Comparison of ENCODE assay signal across 18 cellular contexts in the genomic region with DNA sequence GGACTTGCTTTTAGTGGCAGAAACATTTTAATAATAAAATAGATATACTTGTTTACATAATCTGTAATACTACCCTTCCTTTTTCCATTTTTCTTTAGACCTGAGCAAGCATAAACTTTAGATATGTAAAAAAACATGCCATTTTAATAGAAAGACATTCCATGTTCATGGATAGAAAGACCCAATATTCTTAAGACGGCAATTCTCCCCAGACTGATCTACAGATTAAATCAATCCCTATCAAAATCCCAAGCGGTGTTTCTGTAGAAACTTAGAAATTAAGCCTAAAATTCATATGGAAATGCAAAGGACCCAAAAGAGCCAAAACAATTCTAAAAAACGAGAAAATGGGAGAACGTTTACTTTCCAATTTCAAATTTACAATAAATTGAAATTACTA. TPM values are rescaled to one million over a fixed set of nuclear protein-coding genes. Genes with fewer than 3 reads are reported as not detected.
A peak's percentile ranks its signal among the peaks of the same experiment; 100 is the strongest.
DNase-seq lines count a peak whose midpoint lies in the region; ATAC-seq, FAIRE-seq and TF ChIP-seq lines count a peak whose summit lies in the region.
"Had no signal": no experiment of that assay in that cellular context is flagged by ENCODE, and none has a peak within 500 bp of the region (broad histone marks: within the 10 kb centered on the region; RNA-seq: fewer than 3 reads in every experiment).

No MANE protein-coding gene starts in this region.

- peaks cover 0 to 24% (median 4%) of the 10 kb centered on the region in 11 experiments; a peak in 6 of 22 replicates for H3K9me3 ChIP-seq in BLaER1 treated with 17β-estradiol and CSF1 and Interleukin-3, amounts not matched to agents 10 nM and 100 nM (replicated peaks in 1 of 11)
- H3K9me3 ChIP-seq in GM12878 (replicated peaks; ENCODE audit: control insufficient read depth, insufficient read depth, low read length): peaks cover 17% of the 10 kb centered on the region

- RAD21 ChIA-PET in GM12878 (lab: Charles Lee; ENCODE audit: unreplicated experiment): no interaction called here

- 99% methylated on average over 4 of the region's 4 CpGs for WGBS in GM12878 (ENCODE audit: insufficient coverage, insufficient replicate concordance, low lambda C conversion rate, missing lambda C conversion rate)

- peak overlapping the region in 10 of 11 experiments; percentile 28 to 92 (median 76); a peak in 18 of 22 replicates for H3K4me2 ChIP-seq in BLaER1 treated with 17β-estradiol and CSF1 and Interleukin-3, amounts not matched to agents 10 nM and 100 nM
- no peak overlapping the region for H3K4me2 ChIP-seq in GM12878 (ENCODE audit: control insufficient read depth, insufficient read depth)
- H3K4me2 ChIP-seq: KMS-11 had no signal

- DNase-seq in activated T-cell treated with anti-CD3 and anti-CD28 coated beads, Interleukin-2, amount 50 U/mL, for 72 hours: no peak
- DNase-seq in activated T-cell treated with anti-CD3 and anti-CD28 coated beads, Interleukin-2, amount 50 U/mL, for 4 hours: no peak
- DNase-seq in GM12878 (ENCODE audit: low read depth, low spot score) (no peak), nephron progenitor cell (no peak), immature natural killer cell (no peak), D721Med (ENCODE audit: insufficient read length, low spot score) (no peak), globus pallidus (ENCODE audit: low spot score) (no peak)
- DNase-seq: CD8-positive, alpha-beta memory T cell; DND-41; HFFc6; NCI-H1417 treated with DMSO at 0.1 percent for 48 hours; NCI-H187 treated with DMSO at 0.1 percent for 48 hours; NCI-H226; NCI-H524; PC-3 had no signal

- no peak overlapping the region for H3K4me3 Mint-ChIP-seq in activated T-cell treated with anti-CD3 and anti-CD28 coated beads, Interleukin-2, amount 50 U/mL, for 72 hours
- H3K4me3 Mint-ChIP-seq in activated T-cell treated with anti-CD3 and anti-CD28 coated beads, Interleukin-2, amount 50 U/mL, for 4 hours: no peak overlapping the region
- H3K4me3 Mint-ChIP-seq in nephron progenitor cell (no peak overlapping the region), immature natural killer cell (no peak overlapping the region)
- H3K4me3 Mint-ChIP-seq: CD8-positive, alpha-beta memory T cell; HFFc6 had no signal

- CTCF ChIA-PET in GM12878 (lab: Yijun Ruan, JAX): interaction anchor here (1.1 to 4.2 kb wide), 2 partner anchors 12 to 54 kb away, joined by 3 to 50 read pairs; partner anchors contain the start of gene MRPS25

- H3K4me1 ChIP-seq in BLaER1 treated with 17β-estradiol and CSF1 and Interleukin-3, amounts not matched to agents 10 nM and 100 nM: peaks cover 58 to 73% (median 71%) of the 10 kb centered on the region in 10 experiments
- peaks cover 46% of the 10 kb centered on the region for H3K4me1 ChIP-seq in GM12878 (ENCODE audit: control insufficient read depth, insufficient read depth, low read length)

- peaks cover 52 to 99% (median 92%) of the 10 kb centered on the region in 11 experiments; a peak in 21 of 22 replicates for H4K20me1 ChIP-seq in BLaER1 treated with 17β-estradiol and CSF1 and Interleukin-3, amounts not matched to agents 10 nM and 100 nM
- no peaks in the 10 kb centered on the region for H4K20me1 ChIP-seq in GM12878 (ENCODE audit: control insufficient read depth, insufficient read depth)

- TF ChIP-seq CTCF in GM12878 (IDR thresholded peaks at IDR 0.05 in 2 of 3, conservative IDR thresholded peaks at IDR 0.05 in 1 of 3; ENCODE audit: control insufficient read depth in 2 of 3, extremely low read depth in 1 of 3, insufficient read depth in 1 of 3, low read depth in 3 of 3, low read length in 3 of 3): no peak
- no peak for TF ChIP-seq CTCF in nephron progenitor cell (IDR thresholded peaks at IDR 0.05)
- TF ChIP-seq CTCF in D721Med (IDR thresholded peaks at IDR 0.05; ENCODE audit: insufficient read depth, missing control alignments): no peak

- peaks cover 67 to 95% (median 82%) of the 10 kb centered on the region in 11 experiments for H3K36me3 ChIP-seq in BLaER1 treated with 17β-estradiol and CSF1 and Interleukin-3, amounts not matched to agents 10 nM and 100 nM
- H3K36me3 ChIP-seq in GM12878 (ENCODE audit: control insufficient read depth in 2 of 2, insufficient read depth in 2 of 2, low read length in 1 of 2): peaks cover 26 to 33% of the 10 kb centered on the region in 2 experiments

- TF ChIP-seq EP300 in GM12878 (IDR thresholded peaks at IDR 0.05; ENCODE audit: borderline replicate concordance in 1 of 2, control insufficient read depth in 1 of 2, low read depth in 2 of 2, low read length in 2 of 2): no peak

- no TSS peak for BruUV-seq in GM12878 (replicated peaks; lab: Mats Ljungman, UMichigan)

- peaks cover 39% of the 10 kb centered on the region for H3K79me2 ChIP-seq in GM12878 (ENCODE audit: control insufficient read depth, insufficient read depth, low read length)

- no peak overlapping the region for H3K4me3 ChIP-seq in BLaER1 treated with 17β-estradiol and CSF1 and Interleukin-3, amounts not matched to agents 10 nM and 100 nM
- no peak overlapping the region for H3K4me3 ChIP-seq in GM12878

- H2AFZ ChIP-seq in GM12878 (ENCODE audit: control insufficient read depth, low read depth, low read length): no peak overlapping the region

- no peaks in the 10 kb centered on the region for H3K27me3 Mint-ChIP-seq in activated T-cell treated with anti-CD3 and anti-CD28 coated beads, Interleukin-2, amount 50 U/mL, for 72 hours (ENCODE audit: low read depth)
- H3K27me3 Mint-ChIP-seq in activated T-cell treated with anti-CD3 and anti-CD28 coated beads, Interleukin-2, amount 50 U/mL, for 4 hours (ENCODE audit: low read depth): no peaks in the 10 kb centered on the region
- H3K27me3 Mint-ChIP-seq in nephron progenitor cell (ENCODE audit: low read depth, poor library complexity): no peaks in the 10 kb centered on the region
- peaks cover 0 to 7% (median 6%) of the 10 kb centered on the region in 3 donors for H3K27me3 Mint-ChIP-seq in immature natural killer cell (ENCODE audit: low read depth in 3 of 3)

- peaks cover 5 to 20% of the 10 kb centered on the region in 2 donors for H3K36me3 Mint-ChIP-seq in activated T-cell treated with anti-CD3 and anti-CD28 coated beads, Interleukin-2, amount 50 U/mL, for 72 hours (ENCODE audit: insufficient read depth in 2 of 2)
- peaks cover 46% of the 10 kb centered on the region for H3K36me3 Mint-ChIP-seq in activated T-cell treated with anti-CD3 and anti-CD28 coated beads, Interleukin-2, amount 50 U/mL, for 4 hours (ENCODE audit: insufficient read depth)
- peaks cover 62% of the 10 kb centered on the region for H3K36me3 Mint-ChIP-seq in nephron progenitor cell (ENCODE audit: low read depth)
- peaks cover 3 to 12% (median 12%) of the 10 kb centered on the region in 3 donors for H3K36me3 Mint-ChIP-seq in immature natural killer cell

- peaks cover 66% of the 10 kb centered on the region for H3K4me1 Mint-ChIP-seq in activated T-cell treated with anti-CD3 and anti-CD28 coated beads, Interleukin-2, amount 50 U/mL, for 72 hours (ENCODE audit: low read depth)
- peaks cover 43% of the 10 kb centered on the region for H3K4me1 Mint-ChIP-seq in activated T-cell treated with anti-CD3 and anti-CD28 coated beads, Interleukin-2, amount 50 U/mL, for 4 hours (ENCODE audit: low read depth)
- no peaks in the 10 kb centered on the region for H3K4me1 Mint-ChIP-seq in nephron progenitor cell
- peaks cover 36 to 55% of the 10 kb centered on the region in 2 donors for H3K4me1 Mint-ChIP-seq in immature natural killer cell

- SMC1A ChIA-PET in GM12878 (lab: Charles Lee; ENCODE audit: uncharacterized antibody, unreplicated experiment): interaction anchor here (1.6 kb wide), 1 partner anchor 12 kb away, joined by 5 read pairs; the partner anchor contains the start of gene MRPS25

- POLR2A ChIA-PET in GM12878 (lab: Charles Lee): interaction anchor here (1.0 kb wide), 1 partner anchor 105 kb away, joined by 3 read pairs; no protein-coding TSS in a partner anchor

- H3K9ac ChIP-seq in BLaER1 treated with 17β-estradiol and CSF1 and Interleukin-3, amounts not matched to agents 10 nM and 100 nM: peak overlapping the region in 6 of 11 experiments; percentile 5 to 64 (median 53); a peak in 6 of 22 replicates
- no peak overlapping the region for H3K9ac ChIP-seq in GM12878 (ENCODE audit: control insufficient read depth, insufficient read depth, low read length)
- H3K9ac ChIP-seq: KMS-11 had no signal

- ATAC-seq in activated T-cell treated with anti-CD3 and anti-CD28 coated beads, Interleukin-2, amount 50 U/mL, for 72 hours (replicated peaks in 1 of 2): no peak
- ATAC-seq in activated T-cell treated with anti-CD3 and anti-CD28 coated beads, Interleukin-2, amount 50 U/mL, for 4 hours: no peak
- ATAC-seq in GM12878: no peak
- ATAC-seq: PC-3 had no signal

- peak overlapping the region; percentile 58 for H3K27ac Mint-ChIP-seq in activated T-cell treated with anti-CD3 and anti-CD28 coated beads, Interleukin-2, amount 50 U/mL, for 72 hours
- H3K27ac Mint-ChIP-seq in nephron progenitor cell (peak overlapping the region; percentile 85), immature natural killer cell (peak overlapping the region in 3 of 6 donors; percentile 3 to 40 (median 28))
- H3K27ac Mint-ChIP-seq: HFFc6 had no signal

- TF ChIP-seq POLR2A in GM12878 (IDR thresholded peaks at IDR 0.05; ENCODE audit: low read depth, low read length): no peak

- H3K9me3 Mint-ChIP-seq in activated T-cell treated with anti-CD3 and anti-CD28 coated beads, Interleukin-2, amount 50 U/mL, for 72 hours: no peaks in the 10 kb centered on the region
- H3K9me3 Mint-ChIP-seq in activated T-cell treated with anti-CD3 and anti-CD28 coated beads, Interleukin-2, amount 50 U/mL, for 4 hours: peaks cover 4% of the 10 kb centered on the region
- H3K9me3 Mint-ChIP-seq in nephron progenitor cell (no peaks in the 10 kb centered on the region), immature natural killer cell (no peaks in the 10 kb centered on the region)
- H3K9me3 Mint-ChIP-seq: CD8-positive, alpha-beta memory T cell; HFFc6 had no signal

- no peaks in the 10 kb centered on the region for H3K27me3 ChIP-seq in BLaER1 treated with 17β-estradiol and CSF1 and Interleukin-3, amounts not matched to agents 10 nM and 100 nM
- H3K27me3 ChIP-seq in GM12878 (replicated peaks in 1 of 2; ENCODE audit: control insufficient read depth in 2 of 2, insufficient read depth in 2 of 2, low read length in 1 of 2): no peaks in the 10 kb centered on the region

- in situ Hi-C loops in GM12878 (cut with MboI): no loop called here

- peak overlapping the region in 5 of 11 experiments; percentile 35 to 67 (median 58); a peak in 8 of 22 replicates for H3K27ac ChIP-seq in BLaER1 treated with 17β-estradiol and CSF1 and Interleukin-3, amounts not matched to agents 10 nM and 100 nM
- 0 out of 2 replicates have a peak overlapping the region, but pooled peaks have one; percentile 21 for H3K27ac ChIP-seq in GM12878 (ENCODE audit: control insufficient read depth, insufficient read depth)
- H3K27ac ChIP-seq: KMS-11 had no signal

- TF ChIP-seq RAD21 in GM12878 (IDR thresholded peaks at IDR 0.05; ENCODE audit: insufficient read depth, low read depth, low read length): no peak

- intact Hi-C loops in GM12878 (cut with micrococcal nuclease; ENCODE audit: unreplicated experiment): loop anchor here (5.0 kb wide), 1 partner anchor 106 kb away; the partner anchor contains the start of gene NR2C2

- no peak for FAIRE-seq in GM12878 (lab: Jason Lieb, UNC)
- no peak for FAIRE-seq in D721Med (lab: Jason Lieb, UNC)
- FAIRE-seq: A204.1 had no signal

RNA-seq across cellular contexts. Expression of gene MRPS25, which starts 11.6 kb away (rescaled TPM):
- 10 to 100 TPM; 40.7 to 40.9 TPM for total RNA-seq in activated T-cell treated with anti-CD3 and anti-CD28 coated beads, Interleukin-2, amount 50 U/mL, for 72 hours
- total RNA-seq in activated T-cell treated with anti-CD3 and anti-CD28 coated beads, Interleukin-2, amount 50 U/mL, for 4 hours: 10 to 100 TPM; 76.2 to 87.3 (median 81.1) TPM
- total RNA-seq in GM12878 (2013; cell fraction: nucleolus; rRNA removed): 94.6 and 97.5 TPM in 2 replicates
- total RNA-seq in GM12878 (2014; rRNA removed) (51.5 and 58.9 TPM in 2 replicates), GM12878 (2014; rRNA removed; fragmentation: Illumina TruSeq; extraction: Trizol) (37.3 and 37.9 TPM in 2 replicates), GM12878 (2021) (72.5 and 76.2 TPM in 2 replicates)
- polyA plus RNA-seq in GM12878 (2011; ENCODE audit: low read depth): 13.9 TPM
- polyA plus RNA-seq in GM12878 (2011; rRNA removed) (66.0 and 72.9 TPM in 2 replicates), GM12878 (2014; fragmentation: Illumina TruSeq; extraction: Trizol) (47.7 and 51.2 TPM in 2 replicates), GM12878 (2014; fragmentation: Nextera tagmentation; extraction: Ambion mirVana) (10 to 100 TPM; 17.0 to 43.6 TPM), GM12878 (2014; rRNA removed) (79.7 and 83.9 TPM in 2 replicates), GM12878 (2016; fragmentation: Nextera tagmentation; extraction: Ambion mirVana) (100 to 1,000 TPM; 112 to 114 TPM), immature natural killer cell (10 to 100 TPM; 11.0 to 20.9 (median 15.7) TPM)
- polyA plus RNA-seq in GM12878 (2011; cell fraction: cytosol; rRNA removed): 33.4 and 63.0 TPM in 2 replicates
- 128 and 156 TPM in 2 replicates for polyA plus RNA-seq in GM12878 (2011; cell fraction: nucleus; rRNA removed)
- 37.1 and 48.9 TPM in 2 replicates for polyA plus RNA-seq in GM12878 (2012)
- 21.5 and 26.0 TPM in 2 replicates for polyA minus RNA-seq in GM12878 (2011; rRNA and poly(A)+ RNA removed)
- polyA minus RNA-seq in GM12878 (2011; cell fraction: cytosol; rRNA and poly(A)+ RNA removed): 9.3 and 13.4 TPM in 2 replicates
- polyA minus RNA-seq in GM12878 (2011; cell fraction: nucleus; rRNA and poly(A)+ RNA removed): 40.4 and 82.9 TPM in 2 replicates

RNA-seq across cellular contexts. Expression of gene RBSN, which starts 45.4 kb away (rescaled TPM):
- total RNA-seq in activated T-cell treated with anti-CD3 and anti-CD28 coated beads, Interleukin-2, amount 50 U/mL, for 72 hours: 10 to 100 TPM; 13.0 to 15.4 TPM
- total RNA-seq in activated T-cell treated with anti-CD3 and anti-CD28 coated beads, Interleukin-2, amount 50 U/mL, for 4 hours: 10 to 100 TPM in 2 of 3 donors, 1 to 10 TPM in 1; 9.2 to 11.4 (median 11.2) TPM
- 48.9 and 49.4 TPM in 2 replicates for total RNA-seq in GM12878 (2013; cell fraction: nucleolus; rRNA removed)
- total RNA-seq in GM12878 (2014; rRNA removed) (12.0 and 13.8 TPM in 2 replicates), GM12878 (2014; rRNA removed; fragmentation: Illumina TruSeq; extraction: Trizol) (10.2 and 11.0 TPM in 2 replicates), GM12878 (2021) (10.7 and 11.9 TPM in 2 replicates)
- 6.1 TPM for polyA plus RNA-seq in GM12878 (2011; ENCODE audit: low read depth)
- polyA plus RNA-seq in GM12878 (2011; rRNA removed) (10.9 and 11.1 TPM in 2 replicates), GM12878 (2014; fragmentation: Illumina TruSeq; extraction: Trizol) (7.8 and 8.4 TPM in 2 replicates), GM12878 (2014; fragmentation: Nextera tagmentation; extraction: Ambion mirVana) (1 to 10 TPM; 2.0 to 2.1 TPM), GM12878 (2014; rRNA removed) (7.2 and 7.4 TPM in 2 replicates), GM12878 (2016; fragmentation: Nextera tagmentation; extraction: Ambion mirVana) (10 to 100 TPM; 13.4 to 17.5 TPM), immature natural killer cell (10 to 100 TPM in 2 of 3 donors, 1 to 10 TPM in 1; 3.6 to 16.3 (median 11.1) TPM)
- 7.6 and 8.4 TPM in 2 replicates for polyA plus RNA-seq in GM12878 (2011; cell fraction: cytosol; rRNA removed)
- polyA plus RNA-seq in GM12878 (2011; cell fraction: nucleus; rRNA removed): 19.1 and 19.3 TPM in 2 replicates
- 6.3 and 7.7 TPM in 2 replicates for polyA plus RNA-seq in GM12878 (2012)
- polyA minus RNA-seq in GM12878 (2011; rRNA and poly(A)+ RNA removed): 15.4 and 15.6 TPM in 2 replicates
- 5.7 and 7.0 TPM in 2 replicates for polyA minus RNA-seq in GM12878 (2011; cell fraction: cytosol; rRNA and poly(A)+ RNA removed)
- 7.4 and 11.9 TPM in 2 replicates for polyA minus RNA-seq in GM12878 (2011; cell fraction: nucleus; rRNA and poly(A)+ RNA removed)
